Comparison of ENCODE assay signal across 5 cellular contexts in genomic region chr5:752532-753115, GRCh38. TPM values are rescaled to one million over a fixed set of nuclear protein-coding genes. Genes with fewer than 3 reads are reported as not detected.
"Had no signal": no experiment of that assay in that cellular context is flagged by ENCODE, and none has a peak within 500 bp of the region (broad histone marks: within the 10 kb centered on the region; RNA-seq: fewer than 3 reads in every experiment).

No MANE protein-coding gene starts in this region.

RNA-seq across cellular contexts. Expression of gene ZDHHC11B, which starts 31.9 kb away (rescaled TPM):
- total RNA-seq: activated naive CD4-positive, alpha-beta T cell treated with anti-CD3 and anti-CD28 coated beads for 36 hours; activated naive CD8-positive, alpha-beta T cell treated with anti-CD3 and anti-CD28 coated beads for 36 hours; activated T-helper 1 cell treated with anti-CD3 and anti-CD28 coated beads, Interleukin-12 subunit alpha, Interleukin-12 subunit beta, Interleukin-2, Interleukin-4 antibody, amounts not matched to agents 30 ng/mL and 10 ng/mL and 1 ng/mL, durations not matched to agents 14 hours and 24 hours and 36 hours; dermis microvascular lymphatic vessel endothelial cell; epithelial cell of proximal tubule had no signal

RNA-seq across cellular contexts. Expression of gene TPPP, which starts 59.5 kb away (rescaled TPM):
- total RNA-seq: activated T-helper 1 cell treated with anti-CD3 and anti-CD28 coated beads, Interleukin-12 subunit alpha, Interleukin-12 subunit beta, Interleukin-2, Interleukin-4 antibody, amounts not matched to agents 30 ng/mL and 10 ng/mL and 1 ng/mL, durations not matched to agents 14 hours and 24 hours and 36 hours had no signal
